ENCODE assay signal across 8 cellular contexts in genomic region chr5:124735169-124735858, GRCh38. TPM values are rescaled to one million over a fixed set of nuclear protein-coding genes. Genes with fewer than 3 reads are reported as not detected.
A peak's percentile ranks its signal among the peaks of the same experiment; 100 is the strongest.
DNase-seq lines count a peak whose midpoint lies in the region; ATAC-seq, FAIRE-seq and TF ChIP-seq lines count a peak whose summit lies in the region.

No MANE protein-coding gene starts in this region.

- H3K9me3 ChIP-seq in breast epithelium, result no peaks in the 10 kb centered on the region
- no peaks in the 10 kb centered on the region for H3K9me3 ChIP-seq in mammary epithelial cell (replicated peaks; ENCODE audit: insufficient read depth, low read length)
- H3K9me3 ChIP-seq in mesenchymal stem cell (ENCODE audit: control insufficient read depth, low read length), result no peaks in the 10 kb centered on the region
- no peaks in the 10 kb centered on the region for H3K9me3 ChIP-seq in aorta (ENCODE audit: control insufficient read depth, low read length)

- no peak overlapping the region for H2BK5ac ChIP-seq in mesenchymal stem cell (ENCODE audit: low read depth, low read length, poor library complexity, severe bottlenecking)

- peak overlapping the region; percentile 44 for H4K91ac ChIP-seq in mesenchymal stem cell (ENCODE audit: low read length)

- H2AK5ac ChIP-seq in mesenchymal stem cell (ENCODE audit: low read length, severe bottlenecking), result no peak overlapping the region

- H3K4me1 ChIP-seq in breast epithelium, result peaks cover 0 to 17% of the 10 kb centered on the region in 2 donors
- peaks cover 3% of the 10 kb centered on the region for H3K4me1 ChIP-seq in mammary epithelial cell (ENCODE audit: insufficient read depth, low read length)
- H3K4me1 ChIP-seq in mesenchymal stem cell (ENCODE audit: control insufficient read depth, insufficient read depth, low read depth, low read length), result peaks cover 4% of the 10 kb centered on the region
- H3K4me1 ChIP-seq in aorta (ENCODE audit: control insufficient read depth in 1 of 2, insufficient read depth in 2 of 2, low read length in 2 of 2), result peaks cover 0 to 4% of the 10 kb centered on the region in 2 donors

- peak overlapping the region; percentile 75 for H2BK15ac ChIP-seq in mesenchymal stem cell (ENCODE audit: low read depth, poor library complexity, severe bottlenecking)

- BruUV-seq in mammary epithelial cell (replicated peaks; lab: Mats Ljungman, UMichigan), result no TSS peak

- H3K79me1 ChIP-seq in mesenchymal stem cell (replicated peaks; ENCODE audit: low read length, poor library complexity, severe bottlenecking), result peaks cover 6% of the 10 kb centered on the region

- FAIRE-seq in urothelium cell line (lab: Jason Lieb, UNC), result no peak

- H2BK12ac ChIP-seq in mesenchymal stem cell (ENCODE audit: low read length in 2 of 2), result peak overlapping the region in 1 of 2 experiments; percentile 63

- peak overlapping the region; percentile 36 for H2BK120ac ChIP-seq in mesenchymal stem cell (ENCODE audit: low read depth, low read length)

- no peak for DNase-seq in breast epithelium (ENCODE audit: low spot score in 2 of 2)
- DNase-seq in mammary epithelial cell, result no peak
- DNase-seq in choroid plexus epithelial cell (ENCODE audit: low read depth), result peak; percentile 21
- peak; percentile 75 for DNase-seq in mesenchymal stem cell
- no peak for DNase-seq in aorta
- DNase-seq in NOMO-1 treated with DMSO at 0.1 percent for 48 hours (lab: John Stamatoyannopoulos, UW; ENCODE audit: unreplicated experiment), result no peak
- no peak for DNase-seq in urothelium cell line (ENCODE audit: low spot score)
- no peak for DNase-seq in Kasumi-1 (lab: John Stamatoyannopoulos, UW)

- peak overlapping the region in 1 of 2 experiments; percentile 34 for H3K4ac ChIP-seq in mesenchymal stem cell (ENCODE audit: low read depth in 1 of 2, low read length in 2 of 2)

- peak overlapping the region; percentile 28 to 52 (median 38) for H3K4me3 ChIP-seq in breast epithelium
- H3K4me3 ChIP-seq in mammary epithelial cell (replicated peaks in 1 of 3; ENCODE audit: insufficient read depth in 1 of 3, low read depth in 2 of 3, low read length in 3 of 3), result no peak overlapping the region
- H3K4me3 ChIP-seq in choroid plexus epithelial cell (ENCODE audit: low read depth, low read length), result peak overlapping the region; percentile 46
- H3K4me3 ChIP-seq in mesenchymal stem cell (ENCODE audit: insufficient read depth in 1 of 2, low read depth in 1 of 2, low read length in 2 of 2), result peak overlapping the region in 1 of 2 experiments; percentile 71
- H3K4me3 ChIP-seq in aorta (ENCODE audit: low read length in 2 of 2), result peak overlapping the region; percentile 1 to 14

- intact Hi-C loops in breast epithelium (cut with DNase I; ENCODE audit: low total_unique reads), result no loop called here
- intact Hi-C loops in mammary epithelial cell (cut with micrococcal nuclease), result no loop called here
- intact Hi-C loops in aorta (cut with DNase I), result no loop called here

- 71% methylated on average over 7 of the region's 24 CpGs for WGBS in mammary epithelial cell (ENCODE audit: low coverage, missing lambda C conversion rate)
- 4% methylated on average over 23 of the region's 24 CpGs for WGBS in mesenchymal stem cell
- 7 to 10% methylated on average over 24 of the region's 24 CpGs for whole genome bisulfite sequencing in aorta, 2 donors

- H3K79me2 ChIP-seq in mammary epithelial cell (ENCODE audit: insufficient read depth, low read length), result peaks cover 80% of the 10 kb centered on the region

- no peaks in the 10 kb centered on the region for H3K36me3 ChIP-seq in breast epithelium
- no peaks in the 10 kb centered on the region for H3K36me3 ChIP-seq in mammary epithelial cell (ENCODE audit: insufficient read depth, low read length)
- H3K36me3 ChIP-seq in mesenchymal stem cell (ENCODE audit: control insufficient read depth in 1 of 2, insufficient read depth in 2 of 2, low read depth in 1 of 2, low read length in 2 of 2), result no peaks in the 10 kb centered on the region
- no peaks in the 10 kb centered on the region for H3K36me3 ChIP-seq in aorta (ENCODE audit: control insufficient read depth in 1 of 2, insufficient read depth in 2 of 2, low read length in 1 of 2)

- H4K8ac ChIP-seq in mesenchymal stem cell (ENCODE audit: low read length), result peak overlapping the region; percentile 71

- CTCF ChIA-PET in mammary epithelial cell (lab: Charles Lee; ENCODE audit: low non-redundant PET), result no interaction called here

- no peaks in the 10 kb centered on the region for H4K20me1 ChIP-seq in mammary epithelial cell (ENCODE audit: insufficient read depth, low read length)

- peak; percentile 68 for ATAC-seq in aorta (ENCODE audit: low FRiP score)

- peak overlapping the region; percentile 78 to 89 for H3K18ac ChIP-seq in mesenchymal stem cell (ENCODE audit: low read depth in 1 of 2, low read length in 2 of 2)

- H3K9ac ChIP-seq in mammary epithelial cell (ENCODE audit: insufficient read depth, low read length), result no peak overlapping the region
- H3K9ac ChIP-seq in mesenchymal stem cell (ENCODE audit: low read length), result peak overlapping the region; percentile 80

- H3K4me2 ChIP-seq in mammary epithelial cell (ENCODE audit: insufficient read depth, low read depth, low read length) (no peak overlapping the region), mesenchymal stem cell (ENCODE audit: low read length, poor library complexity, severe bottlenecking) (peak overlapping the region; percentile 65)

- TF ChIP-seq CTCF in breast epithelium (IDR thresholded peaks at IDR 0.05) (no peak), mammary epithelial cell (conservative IDR thresholded peaks at IDR 0.05 in 1 of 2, IDR thresholded peaks at IDR 0.05 in 1 of 2; ENCODE audit: extremely low read depth in 1 of 2, insufficient read depth in 1 of 2, low read depth in 1 of 2, low read length in 2 of 2) (no peak), choroid plexus epithelial cell (conservative IDR thresholded peaks at IDR 0.05; ENCODE audit: low read depth, low read length) (no peak)

- dilution Hi-C loops in mammary epithelial cell (cut with HindIII; ENCODE audit: low sequenced_read_pairs), result no loop called here

- H3K27me3 ChIP-seq in breast epithelium, result no peaks in the 10 kb centered on the region
- no peaks in the 10 kb centered on the region for H3K27me3 ChIP-seq in mammary epithelial cell (ENCODE audit: insufficient read depth, low read length)
- no peaks in the 10 kb centered on the region for H3K27me3 ChIP-seq in mesenchymal stem cell (ENCODE audit: control insufficient read depth in 1 of 2, insufficient read depth in 1 of 2, low read length in 2 of 2)
- no peaks in the 10 kb centered on the region for H3K27me3 ChIP-seq in aorta (ENCODE audit: control insufficient read depth in 1 of 2, insufficient read depth in 2 of 2, low read length in 1 of 2)

- H3K27ac ChIP-seq in breast epithelium, result peak overlapping the region; percentile 26 to 43
- no peak overlapping the region for H3K27ac ChIP-seq in mammary epithelial cell (ENCODE audit: insufficient read depth, low read depth, low read length)
- H3K27ac ChIP-seq in mesenchymal stem cell (ENCODE audit: low read length, poor library complexity, severe bottlenecking), result no peak overlapping the region
- no peak overlapping the region for H3K27ac ChIP-seq in aorta (ENCODE audit: low read depth in 1 of 2, low read length in 2 of 2)

- no peak for TF ChIP-seq POLR2A in breast epithelium (IDR thresholded peaks at IDR 0.05)

- in situ Hi-C loops in mammary epithelial cell (cut with MboI; ENCODE audit: low sequenced_read_pairs in 2 of 2), result loop anchor here in 1 of 2 donors (25.0 kb wide), 1 partner anchor 677 kb away; no protein-coding TSS in a partner anchor

- no peak overlapping the region for H3K23ac ChIP-seq in mesenchymal stem cell (ENCODE audit: low read length in 2 of 2)

- H2AFZ ChIP-seq in mammary epithelial cell (ENCODE audit: low read depth, low read length) (no peak overlapping the region), mesenchymal stem cell (ENCODE audit: low read depth, low read length) (no peak overlapping the region)

- H3K14ac ChIP-seq in mesenchymal stem cell (ENCODE audit: low read length in 2 of 2), result no peak overlapping the region

RNA-seq across cellular contexts. Expression of gene ZNF608, which starts 11.1 kb away (rescaled TPM):
- total RNA-seq in breast epithelium, result 10 to 100 TPM; 15.7 to 82.1 (median 58.7) TPM
- 10 to 100 TPM in 1 of 2 donors, 1 to 10 TPM in 1; 7.0 to 20.0 TPM for total RNA-seq in mammary epithelial cell
- polyA plus RNA-seq in mammary epithelial cell, result 4.4 TPM
- 5.8 TPM for polyA minus RNA-seq in mammary epithelial cell
- polyA plus RNA-seq in mesenchymal stem cell (2013, experiment 1 of 2), result 29.0 TPM
- 27.7 TPM for polyA plus RNA-seq in mesenchymal stem cell (2013, experiment 2 of 2)
- total RNA-seq in aorta, result 10 to 100 TPM in 1 of 2 donors, 1 to 10 TPM in 1; 8.5 to 13.2 TPM
- 1 to 10 TPM; 4.3 to 7.4 TPM for polyA plus RNA-seq in aorta

Comparison
In these comparisons a context has a peak if more than half of its experiments do, and no peak if none do; other contexts are left out.
1. H3K27ac ChIP-seq: peak in breast epithelium (2 of 2); none in mammary epithelial cell (single experiment), mesenchymal stem cell (single experiment) and aorta (0 of 2).
2. H3K4me3 ChIP-seq: peak in breast epithelium (3 of 3), choroid plexus epithelial cell (single experiment) and aorta (2 of 2); none in mammary epithelial cell (0 of 3).
3. DNase-seq: peak in choroid plexus epithelial cell (single experiment) and mesenchymal stem cell (single experiment); none in breast epithelium (0 of 2), mammary epithelial cell (single experiment), aorta (0 of 2), NOMO-1 treated with DMSO at 0.1 percent for 48 hours (single experiment), urothelium cell line (single experiment) and Kasumi-1 (0 of 2).